14 cellular contexts compared by ENCODE assay signal in genomic region chr9:114157516-114158176, GRCh38. TPM values are rescaled to one million over a fixed set of nuclear protein-coding genes. Genes with fewer than 3 reads are reported as not detected.
DNase-seq lines count a peak whose midpoint lies in the region; ATAC-seq, FAIRE-seq and TF ChIP-seq lines count a peak whose summit lies in the region.
"Had no signal": no experiment of that assay in that cellular context is flagged by ENCODE, and none has a peak within 500 bp of the region (broad histone marks: within the 10 kb centered on the region; RNA-seq: fewer than 3 reads in every experiment).

No MANE protein-coding gene starts in this region.

- TF ChIP-seq POLR2A in endothelial cell of umbilical vein (IDR thresholded peaks at IDR 0.05; ENCODE audit: low read depth, low read length) = no peak

- H3K27me3 Mint-ChIP-seq in CD4-positive, alpha-beta T cell = peaks cover 37% of the 10 kb centered on the region
- H3K27me3 Mint-ChIP-seq in nephron (ENCODE audit: low read depth) = peaks cover 16% of the 10 kb centered on the region

- BruUV-seq in endothelial cell of umbilical vein (replicated peaks; lab: Mats Ljungman, UMichigan) = TSS peak; percentile 8

- H3K4me1 Mint-ChIP-seq in CD4-positive, alpha-beta T cell (ENCODE audit: low read depth) = peaks cover 28% of the 10 kb centered on the region
- peaks cover 52% of the 10 kb centered on the region for H3K4me1 Mint-ChIP-seq in nephron

- H4K20me1 ChIP-seq in endothelial cell of umbilical vein (replicated peaks; ENCODE audit: control insufficient read depth, extremely low read depth, insufficient read depth, low read length) = no peaks in the 10 kb centered on the region

- H3K4me1 ChIP-seq in endothelial cell of umbilical vein (ENCODE audit: control insufficient read depth, extremely low read depth, insufficient read depth, low read length) = peaks cover 25% of the 10 kb centered on the region
- peaks cover 0 to 10% (median 9%) of the 10 kb centered on the region in 3 donors for H3K4me1 ChIP-seq in pancreas

- H3K4me3 ChIP-seq in endothelial cell of umbilical vein (replicated peaks in 1 of 3; ENCODE audit: insufficient read depth in 1 of 3, low read depth in 1 of 3, low read length in 3 of 3) = no peak overlapping the region
- H3K4me3 ChIP-seq in pancreas = no peak overlapping the region

- H3K36me3 Mint-ChIP-seq in CD4-positive, alpha-beta T cell (ENCODE audit: low read depth) = no peaks in the 10 kb centered on the region
- H3K36me3 Mint-ChIP-seq in nephron (ENCODE audit: low read depth) = peaks cover 6% of the 10 kb centered on the region

- peaks cover 25% of the 10 kb centered on the region for H3K27me3 ChIP-seq in CD4-positive, alpha-beta T cell (ENCODE audit: control insufficient read depth, insufficient read depth, low read length)
- H3K27me3 ChIP-seq in endothelial cell of umbilical vein (ENCODE audit: control insufficient read depth in 2 of 2, insufficient read depth in 2 of 2, low read length in 2 of 2) (peaks cover 16 to 18% of the 10 kb centered on the region in 2 experiments), pancreas (peaks cover 0 to 2% (median 0%) of the 10 kb centered on the region in 4 donors)

- CTCF ChIA-PET in CD4-positive, alpha-beta T cell (lab: Charles Lee) = no interaction called here
- CTCF ChIA-PET in endothelial cell of umbilical vein (lab: Charles Lee) = interaction anchor here (0.6 to 7.7 kb wide), 7 partner anchors 40 to 224 kb away, joined by 3 to 127 read pairs (median 4); no protein-coding TSS in a partner anchor

- intact Hi-C loops in CD4-positive, alpha-beta T cell (cut with DNase I, micrococcal nuclease) = no loop called here
- intact Hi-C loops in endothelial cell of umbilical vein (cut with micrococcal nuclease) = loop anchor here (2.0 kb wide), 1 partner anchor 19 kb away; no protein-coding TSS in a partner anchor
- intact Hi-C loops in pancreas (cut with DNase I) = no loop called here

- H3K9me1 ChIP-seq in endothelial cell of umbilical vein (replicated peaks; ENCODE audit: control insufficient read depth, extremely low read depth, insufficient read depth, low read length) = no peaks in the 10 kb centered on the region

- H3K9me3 ChIP-seq in CD4-positive, alpha-beta T cell (ENCODE audit: control insufficient read depth, low read length) = no peaks in the 10 kb centered on the region
- no peaks in the 10 kb centered on the region for H3K9me3 ChIP-seq in endothelial cell of umbilical vein (replicated peaks; ENCODE audit: control insufficient read depth, insufficient read depth, low read length)
- H3K9me3 ChIP-seq in pancreas = no peaks in the 10 kb centered on the region

- no peak for ATAC-seq in CD4-positive, alpha-beta T cell (ENCODE audit: poor library complexity)
- no peak for ATAC-seq in pancreas
- no peak for ATAC-seq in HG03457 (IDR thresholded peaks at IDR 0.05; ENCODE audit: unreplicated experiment)
- ATAC-seq: HCT116 had no signal

- H3K79me2 ChIP-seq in endothelial cell of umbilical vein (ENCODE audit: control insufficient read depth, insufficient read depth, low read length) = peaks cover 53% of the 10 kb centered on the region

- FAIRE-seq in endothelial cell of umbilical vein (lab: Jason Lieb, UNC) = no peak
- no peak for FAIRE-seq in pancreas (lab: Jason Lieb, UNC)

- H3K4me2 ChIP-seq in endothelial cell of umbilical vein (ENCODE audit: insufficient read depth, low read length) = no peak overlapping the region

- H3K36me3 ChIP-seq in endothelial cell of umbilical vein (ENCODE audit: control insufficient read depth in 2 of 2, extremely low read depth in 1 of 2, insufficient read depth in 2 of 2, low read length in 2 of 2) = no peaks in the 10 kb centered on the region
- no peaks in the 10 kb centered on the region for H3K36me3 ChIP-seq in pancreas

- no peak overlapping the region for H3K27ac ChIP-seq in CD4-positive, alpha-beta T cell (ENCODE audit: low read depth, low read length)
- H3K27ac ChIP-seq in endothelial cell of umbilical vein (ENCODE audit: insufficient read depth, low read depth, low read length) = peak overlapping the region; percentile 35
- H3K27ac ChIP-seq in pancreas = no peak overlapping the region

- no peaks in the 10 kb centered on the region for H3K9me3 Mint-ChIP-seq in CD4-positive, alpha-beta T cell
- no peaks in the 10 kb centered on the region for H3K9me3 Mint-ChIP-seq in nephron

- no peak for TF ChIP-seq CTCF in CD4-positive, alpha-beta T cell (IDR thresholded peaks at IDR 0.05)
- TF ChIP-seq CTCF in endothelial cell of umbilical vein (IDR thresholded peaks at IDR 0.05; ENCODE audit: extremely low read depth in 1 of 2, insufficient read depth in 1 of 2, low read depth in 1 of 2, low read length in 2 of 2) = no peak
- no peak for TF ChIP-seq CTCF in nephron (IDR thresholded peaks at IDR 0.05; ENCODE audit: unreplicated experiment in 3 of 3)
- TF ChIP-seq CTCF in pancreas (IDR thresholded peaks at IDR 0.05) = no peak

- no peak overlapping the region for H3K27ac Mint-ChIP-seq in CD4-positive, alpha-beta T cell
- peak overlapping the region; percentile 71 to 81 (median 78) for H3K27ac Mint-ChIP-seq in nephron

- POLR2A ChIA-PET in CD4-positive, alpha-beta T cell (lab: Charles Lee) = no interaction called here
- POLR2A ChIA-PET in endothelial cell of umbilical vein (lab: Charles Lee) = no interaction called here

- no peak for DNase-seq in CD4-positive, alpha-beta T cell
- DNase-seq in RPMI7951 (ENCODE audit: low read depth) (peak; percentile 41), endothelial cell of umbilical vein (ENCODE audit: low read depth, low spot score) (peak; percentile 30), NOMO-1 treated with DMSO at 0.1 percent for 48 hours (lab: John Stamatoyannopoulos, UW; ENCODE audit: unreplicated experiment) (no peak), pancreas (no peak), NCI-H526 (lab: John Stamatoyannopoulos, UW) (no peak)
- DNase-seq: foreskin melanocyte; NCI-H2081; SHP77; stimulated activated CD4-positive, alpha-beta T cell treated with anti-CD3 and anti-CD28 coated beads, Interleukin-2, amount 100 ng/mL, for 24 hours had no signal

- H2AFZ ChIP-seq in endothelial cell of umbilical vein (ENCODE audit: low read depth, low read length) = no peak overlapping the region

- dilution Hi-C loops in endothelial cell of umbilical vein (cut with MboI; ENCODE audit: extremely low pct_ligation_motif_present, low sequenced_read_pairs) = no loop called here

- peak overlapping the region; percentile 81 for H3K4me3 Mint-ChIP-seq in CD4-positive, alpha-beta T cell
- peak overlapping the region; percentile 92 to 97 (median 96) for H3K4me3 Mint-ChIP-seq in nephron

- H3K9ac ChIP-seq in endothelial cell of umbilical vein (replicated peaks; ENCODE audit: extremely low read depth, insufficient read depth, low read length) = no peak overlapping the region

- WGBS in pancreas, 2 donors = 72 to 82% methylated on average over 9 of the region's 9 CpGs

TF ChIP-seq in endothelial cell of umbilical vein, 7 proteins besides CTCF, POLR2A, EP300 and RAD21:
- TF ChIP-seq JUN (IDR thresholded peaks at IDR 0.05; ENCODE audit: borderline replicate concordance, insufficient read depth, insufficient read length, low read depth) = no peak
- no peak for TF ChIP-seq MYC (IDR thresholded peaks at IDR 0.05; ENCODE audit: low read depth, low read length)
- TF ChIP-seq FOS (IDR thresholded peaks at IDR 0.05; ENCODE audit: borderline replicate concordance, insufficient read depth, low read length) = no peak
- no peak for TF ChIP-seq GATA2 (IDR thresholded peaks at IDR 0.05; ENCODE audit: insufficient read depth, insufficient read length, low read depth, low read length)
- TF ChIP-seq EZH2 (IDR thresholded peaks at IDR 0.05; ENCODE audit: borderline replicate concordance, low read depth, low read length, severe bottlenecking) = no peak
- TF ChIP-seq POLR2AphosphoS5 (IDR thresholded peaks at IDR 0.05; ENCODE audit: insufficient read depth, low read depth, low read length) = no peak
- no peak for TF ChIP-seq MAX (IDR thresholded peaks at IDR 0.05; ENCODE audit: insufficient read depth, insufficient read length)

RNA-seq across cellular contexts. Expression of gene COL27A1, which starts 2.3 kb away (rescaled TPM):
- total RNA-seq in CD4-positive, alpha-beta T cell = 1 to 10 TPM in 1 of 2 experiments, under 1 TPM in 1; 0.87 to 1.2 TPM
- 2.8 and 4.7 TPM in 2 replicates for total RNA-seq in RPMI7951 (2014; rRNA removed; shearing (Covaris generic))
- 48.6 and 49.1 TPM in 2 replicates for total RNA-seq in endothelial cell of umbilical vein
- 14.7 and 14.9 TPM in 2 replicates for polyA plus RNA-seq in endothelial cell of umbilical vein
- polyA plus RNA-seq in endothelial cell of umbilical vein (2011; cell fraction: cytosol; rRNA removed) = 5.1 and 7.1 TPM in 2 replicates
- polyA plus RNA-seq in endothelial cell of umbilical vein (2011; cell fraction: nucleus; rRNA removed) = 147 and 157 TPM in 2 replicates
- polyA plus RNA-seq in endothelial cell of umbilical vein (2012) = 30.8 and 37.0 TPM in 2 replicates
- polyA minus RNA-seq in endothelial cell of umbilical vein = 17.6 and 18.7 TPM in 2 replicates
- 1.4 TPM for polyA minus RNA-seq in endothelial cell of umbilical vein (2011; cell fraction: cytosol; rRNA and poly(A)+ RNA removed)
- polyA minus RNA-seq in endothelial cell of umbilical vein (2011; cell fraction: nucleus; rRNA and poly(A)+ RNA removed) = 54.5 and 60.8 TPM in 2 replicates
- total RNA-seq in pancreas = 10 to 100 TPM in 5 of 6 donors, 1 to 10 TPM in 1; 9.7 to 31.8 (median 17.3) TPM
- polyA plus RNA-seq in pancreas = 100 to 1,000 TPM in 1 of 2 donors, 10 to 100 TPM in 1; 71.1 to 109 TPM

RNA-seq across cellular contexts. Expression of gene KIF12, which starts 58.6 kb away (rescaled TPM):
- total RNA-seq in CD4-positive, alpha-beta T cell = not detected
- total RNA-seq in RPMI7951 (2014; rRNA removed; shearing (Covaris generic)) = 0.36 TPM in 1 of 2 replicates, not detected in the other
- total RNA-seq in endothelial cell of umbilical vein (0.51 and 0.97 TPM in 2 replicates), pancreas (100 to 1,000 TPM in 1 of 6 donors, 10 to 100 TPM in 5; 40.4 to 124 (median 58.5) TPM)
- polyA plus RNA-seq in endothelial cell of umbilical vein (0.46 and 0.88 TPM in 2 replicates), pancreas (100 to 1,000 TPM; 393 to 605 TPM)
- polyA plus RNA-seq in endothelial cell of umbilical vein (2011; cell fraction: cytosol; rRNA removed) = 0.27 and 0.39 TPM in 2 replicates
- polyA plus RNA-seq in endothelial cell of umbilical vein (2011; cell fraction: nucleus; rRNA removed) = 2.7 and 4.0 TPM in 2 replicates
- polyA plus RNA-seq in endothelial cell of umbilical vein (2012) = 0.95 and 4.5 TPM in 2 replicates
- polyA minus RNA-seq in endothelial cell of umbilical vein = 0.15 and 1.4 TPM in 2 replicates
- polyA minus RNA-seq in endothelial cell of umbilical vein (2011; cell fraction: cytosol; rRNA and poly(A)+ RNA removed) = not detected
- polyA minus RNA-seq in endothelial cell of umbilical vein (2011; cell fraction: nucleus; rRNA and poly(A)+ RNA removed) = 0.19 and 0.82 TPM in 2 replicates
- total RNA-seq: mononuclear cell had no signal

Comparison
In these comparisons a context has a peak if more than half of its experiments do, and no peak if none do; other contexts are left out.
1. DNase-seq: peak in RPMI7951 (single experiment) and endothelial cell of umbilical vein (single experiment); none in CD4-positive, alpha-beta T cell (0 of 10), NOMO-1 treated with DMSO at 0.1 percent for 48 hours (single experiment), pancreas (0 of 6) and NCI-H526 (0 of 2).
2. RNA of gene KIF12, which starts 58.6 kb away (total RNA-seq): 40.4 to 124 TPM in pancreas; 0.51 to 0.97 TPM in endothelial cell of umbilical vein, 0.36 TPM in RPMI7951 and not detected in CD4-positive, alpha-beta T cell; every median in the first group is over 10 times any median in the second.